Comparison of ENCODE assay signal across 1 cellular context in the genomic region with DNA sequence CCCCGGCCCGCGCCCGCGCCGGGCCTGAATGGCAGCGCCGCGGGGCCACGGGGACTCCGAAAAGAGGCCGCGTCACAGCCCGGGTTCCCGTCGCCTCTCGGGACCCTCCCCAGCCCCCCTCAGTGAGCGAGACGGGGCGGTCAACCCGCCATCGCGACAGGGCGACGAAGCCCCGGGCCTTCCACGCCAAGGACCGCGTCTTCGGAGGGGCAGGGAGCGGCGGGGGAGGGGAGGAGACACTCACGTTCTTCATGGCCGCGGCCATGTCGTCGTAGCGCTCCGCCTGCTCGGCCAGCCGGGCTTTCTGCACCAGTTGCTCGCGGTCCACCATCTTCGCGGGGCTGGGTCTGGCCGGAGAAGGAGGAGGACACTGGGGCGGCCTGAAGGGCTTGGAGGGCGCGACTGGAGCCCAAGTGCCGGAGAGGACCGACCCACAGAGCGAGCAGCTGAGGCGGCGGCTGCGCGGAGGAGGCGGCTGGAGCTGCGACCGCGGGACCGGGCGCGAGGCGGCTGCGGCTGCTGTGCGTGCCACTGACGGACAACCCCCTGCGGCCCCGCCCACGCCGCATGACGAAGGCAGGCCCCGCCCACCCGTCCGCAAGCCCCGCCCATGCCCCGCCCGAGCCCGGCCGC.
TF ChIP-seq lines count a peak whose summit lies in the region.

YWHAG (minus strand) TSS at position 514 of the 633 bp plus-strand sequence; CDS start at position 331, 183 bp downstream.

TF ChIP-seq in HEK293, 187 proteins besides CTCF, POLR2A, EP300 and RAD21 (continued from another document and continues in another):
- TF ChIP-seq ZBTB10 (tag by site-specific recombination; IDR thresholded peaks at IDR 0.05): no peak
- TF ChIP-seq ZNF785 (tag by site-specific recombination; IDR thresholded peaks at IDR 0.05): peak; percentile 67; the same call in 1 of the 2 replicates
- peak; percentile 54; the same call in 1 of the 2 replicates for TF ChIP-seq KLF17 (tag by site-specific recombination; IDR thresholded peaks at IDR 0.05)
- peak; percentile 97 for TF ChIP-seq SCRT2 (tag by site-specific recombination; IDR thresholded peaks at IDR 0.05)
- no peak for TF ChIP-seq ZNF169 (tag by site-specific recombination; IDR thresholded peaks at IDR 0.05)
- TF ChIP-seq, protein P1, sequence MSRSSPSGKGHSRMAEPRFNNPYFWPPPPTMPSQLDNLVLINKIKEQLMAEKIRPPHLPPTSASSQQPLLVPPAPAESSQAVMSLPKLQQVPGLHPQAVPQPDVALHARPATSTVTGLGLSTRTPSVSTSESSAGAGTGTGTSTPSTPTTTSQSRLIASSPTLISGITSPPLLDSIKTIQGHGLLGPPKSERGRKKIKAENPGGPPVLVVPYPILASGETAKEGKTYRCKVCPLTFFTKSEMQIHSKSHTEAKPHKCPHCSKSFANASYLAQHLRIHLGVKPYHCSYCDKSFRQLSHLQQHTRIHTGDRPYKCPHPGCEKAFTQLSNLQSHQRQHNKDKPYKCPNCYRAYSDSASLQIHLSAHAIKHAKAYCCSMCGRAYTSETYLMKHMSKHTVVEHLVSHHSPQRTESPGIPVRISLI (tag by site-specific recombination; IDR thresholded peaks at IDR 0.05): no peak
- TF ChIP-seq KLF1 (tag by site-specific recombination; IDR thresholded peaks at IDR 0.05): no peak
- no peak for TF ChIP-seq ZNF549 (tag by site-specific recombination; IDR thresholded peaks at IDR 0.05)
- TF ChIP-seq ZNF324 (tag by site-specific recombination; IDR thresholded peaks at IDR 0.05): no peak
- TF ChIP-seq ZNF670 (tag by site-specific recombination; IDR thresholded peaks at IDR 0.05; ENCODE audit: low read depth): no peak
- TF ChIP-seq HOXC10 (CRISPR knock-in tag; IDR thresholded peaks at IDR 0.05): 0 out of 2 replicates have a peak, but pooled peaks have one; percentile 76
- TF ChIP-seq ZEB2 (tag by site-specific recombination; IDR thresholded peaks at IDR 0.05): peak; percentile 50
- no peak for TF ChIP-seq ZNF37A (tag by site-specific recombination; IDR thresholded peaks at IDR 0.05)
- TF ChIP-seq ZNF10 (tag by site-specific recombination; IDR thresholded peaks at IDR 0.05): no peak
- no peak for TF ChIP-seq ZNF510 (tag by site-specific recombination; IDR thresholded peaks at IDR 0.05; ENCODE audit: insufficient replicate concordance)
- 0 out of 2 replicates have a peak, but pooled peaks have one; percentile 43 for TF ChIP-seq GLI4 (tag by site-specific recombination; IDR thresholded peaks at IDR 0.05)
- TF ChIP-seq ZNF548 (tag by site-specific recombination; IDR thresholded peaks at IDR 0.05): no peak
- no peak for TF ChIP-seq BCL6B (tag by site-specific recombination; IDR thresholded peaks at IDR 0.05)
- TF ChIP-seq ZNF221 (tag by site-specific recombination; IDR thresholded peaks at IDR 0.05; ENCODE audit: borderline replicate concordance): no peak
- TF ChIP-seq ZNF174 (tag by site-specific recombination; IDR thresholded peaks at IDR 0.05): no peak
- peak; percentile 84 for TF ChIP-seq ZNF335 (tag by site-specific recombination; conservative IDR thresholded peaks at IDR 0.05)
- TF ChIP-seq KLF7 (tag by site-specific recombination; IDR thresholded peaks at IDR 0.05; ENCODE audit: borderline replicate concordance): no peak; the same call in 1 of the 2 replicates
- TF ChIP-seq ZNF350 (tag by site-specific recombination; IDR thresholded peaks at IDR 0.05): no peak
- TF ChIP-seq ZNF266 (tag by site-specific recombination; IDR thresholded peaks at IDR 0.05; ENCODE audit: low read depth): no peak
- 0 out of 2 replicates have a peak, but pooled peaks have one; percentile 22 for TF ChIP-seq ZNF843 (tag by site-specific recombination; IDR thresholded peaks at IDR 0.05)
- TF ChIP-seq ZNF18 (tag by site-specific recombination; IDR thresholded peaks at IDR 0.05): no peak
- TF ChIP-seq SP2 (tag by site-specific recombination; IDR thresholded peaks at IDR 0.05): no peak
- no peak for TF ChIP-seq ZNF791 (tag by site-specific recombination; IDR thresholded peaks at IDR 0.05)
- TF ChIP-seq, protein P2, sequence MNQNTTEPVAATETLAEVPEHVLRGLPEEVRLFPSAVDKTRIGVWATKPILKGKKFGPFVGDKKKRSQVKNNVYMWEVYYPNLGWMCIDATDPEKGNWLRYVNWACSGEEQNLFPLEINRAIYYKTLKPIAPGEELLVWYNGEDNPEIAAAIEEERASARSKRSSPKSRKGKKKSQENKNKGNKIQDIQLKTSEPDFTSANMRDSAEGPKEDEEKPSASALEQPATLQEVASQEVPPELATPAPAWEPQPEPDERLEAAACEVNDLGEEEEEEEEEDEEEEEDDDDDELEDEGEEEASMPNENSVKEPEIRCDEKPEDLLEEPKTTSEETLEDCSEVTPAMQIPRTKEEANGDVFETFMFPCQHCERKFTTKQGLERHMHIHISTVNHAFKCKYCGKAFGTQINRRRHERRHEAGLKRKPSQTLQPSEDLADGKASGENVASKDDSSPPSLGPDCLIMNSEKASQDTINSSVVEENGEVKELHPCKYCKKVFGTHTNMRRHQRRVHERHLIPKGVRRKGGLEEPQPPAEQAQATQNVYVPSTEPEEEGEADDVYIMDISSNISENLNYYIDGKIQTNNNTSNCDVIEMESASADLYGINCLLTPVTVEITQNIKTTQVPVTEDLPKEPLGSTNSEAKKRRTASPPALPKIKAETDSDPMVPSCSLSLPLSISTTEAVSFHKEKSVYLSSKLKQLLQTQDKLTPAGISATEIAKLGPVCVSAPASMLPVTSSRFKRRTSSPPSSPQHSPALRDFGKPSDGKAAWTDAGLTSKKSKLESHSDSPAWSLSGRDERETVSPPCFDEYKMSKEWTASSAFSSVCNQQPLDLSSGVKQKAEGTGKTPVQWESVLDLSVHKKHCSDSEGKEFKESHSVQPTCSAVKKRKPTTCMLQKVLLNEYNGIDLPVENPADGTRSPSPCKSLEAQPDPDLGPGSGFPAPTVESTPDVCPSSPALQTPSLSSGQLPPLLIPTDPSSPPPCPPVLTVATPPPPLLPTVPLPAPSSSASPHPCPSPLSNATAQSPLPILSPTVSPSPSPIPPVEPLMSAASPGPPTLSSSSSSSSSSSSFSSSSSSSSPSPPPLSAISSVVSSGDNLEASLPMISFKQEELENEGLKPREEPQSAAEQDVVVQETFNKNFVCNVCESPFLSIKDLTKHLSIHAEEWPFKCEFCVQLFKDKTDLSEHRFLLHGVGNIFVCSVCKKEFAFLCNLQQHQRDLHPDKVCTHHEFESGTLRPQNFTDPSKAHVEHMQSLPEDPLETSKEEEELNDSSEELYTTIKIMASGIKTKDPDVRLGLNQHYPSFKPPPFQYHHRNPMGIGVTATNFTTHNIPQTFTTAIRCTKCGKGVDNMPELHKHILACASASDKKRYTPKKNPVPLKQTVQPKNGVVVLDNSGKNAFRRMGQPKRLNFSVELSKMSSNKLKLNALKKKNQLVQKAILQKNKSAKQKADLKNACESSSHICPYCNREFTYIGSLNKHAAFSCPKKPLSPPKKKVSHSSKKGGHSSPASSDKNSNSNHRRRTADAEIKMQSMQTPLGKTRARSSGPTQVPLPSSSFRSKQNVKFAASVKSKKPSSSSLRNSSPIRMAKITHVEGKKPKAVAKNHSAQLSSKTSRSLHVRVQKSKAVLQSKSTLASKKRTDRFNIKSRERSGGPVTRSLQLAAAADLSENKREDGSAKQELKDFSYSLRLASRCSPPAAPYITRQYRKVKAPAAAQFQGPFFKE (tag by site-specific recombination; IDR thresholded peaks at IDR 0.05; ENCODE audit: borderline replicate concordance): no peak
- TF ChIP-seq, protein P3, sequence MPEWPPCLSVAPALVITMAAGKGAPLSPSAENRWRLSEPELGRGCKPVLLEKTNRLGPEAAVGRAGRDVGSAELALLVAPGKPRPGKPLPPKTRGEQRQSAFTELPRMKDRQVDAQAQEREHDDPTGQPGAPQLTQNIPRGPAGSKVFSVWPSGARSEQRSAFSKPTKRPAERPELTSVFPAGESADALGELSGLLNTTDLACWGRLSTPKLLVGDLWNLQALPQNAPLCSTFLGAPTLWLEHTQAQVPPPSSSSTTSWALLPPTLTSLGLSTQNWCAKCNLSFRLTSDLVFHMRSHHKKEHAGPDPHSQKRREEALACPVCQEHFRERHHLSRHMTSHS (tag by site-specific recombination; IDR thresholded peaks at IDR 0.05): no peak
- TF ChIP-seq TSHZ1 (tag by site-specific recombination; IDR thresholded peaks at IDR 0.05; ENCODE audit: borderline replicate concordance): no peak
- peak; percentile 43; the same call in 1 of the 2 replicates for TF ChIP-seq ZNF660 (tag by site-specific recombination; IDR thresholded peaks at IDR 0.05)
- TF ChIP-seq ZNF311 (tag by site-specific recombination; IDR thresholded peaks at IDR 0.05; ENCODE audit: borderline replicate concordance): no peak
- no peak for TF ChIP-seq ZNF658 (tag by site-specific recombination; IDR thresholded peaks at IDR 0.05)
- no peak for TF ChIP-seq ZNF621 (tag by site-specific recombination; IDR thresholded peaks at IDR 0.05)
- no peak for TF ChIP-seq ZBTB17 (tag by site-specific recombination; IDR thresholded peaks at IDR 0.05)
- TF ChIP-seq, protein P4, sequence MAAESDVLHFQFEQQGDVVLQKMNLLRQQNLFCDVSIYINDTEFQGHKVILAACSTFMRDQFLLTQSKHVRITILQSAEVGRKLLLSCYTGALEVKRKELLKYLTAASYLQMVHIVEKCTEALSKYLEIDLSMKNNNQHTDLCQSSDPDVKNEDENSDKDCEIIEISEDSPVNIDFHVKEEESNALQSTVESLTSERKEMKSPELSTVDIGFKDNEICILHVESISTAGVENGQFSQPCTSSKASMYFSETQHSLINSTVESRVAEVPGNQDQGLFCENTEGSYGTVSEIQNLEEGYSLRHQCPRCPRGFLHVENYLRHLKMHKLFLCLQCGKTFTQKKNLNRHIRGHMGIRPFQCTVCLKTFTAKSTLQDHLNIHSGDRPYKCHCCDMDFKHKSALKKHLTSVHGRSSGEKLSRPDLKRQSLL (tag by site-specific recombination; IDR thresholded peaks at IDR 0.05): no peak
- no peak for TF ChIP-seq ZNF114 (tag by site-specific recombination; IDR thresholded peaks at IDR 0.05)
- no peak for TF ChIP-seq ZFP37 (tag by site-specific recombination; IDR thresholded peaks at IDR 0.05)
